Comparison of ENCODE assay signal across 25 cellular contexts in genomic region chr18:48173557-48173956, GRCh38.
"Had no signal": no experiment of that assay in that cellular context is flagged by ENCODE, and none has a peak within 500 bp of the region (broad histone marks: within the 10 kb centered on the region; RNA-seq: fewer than 3 reads in every experiment).

No MANE protein-coding gene starts in this region.

- H3K27ac Mint-ChIP-seq: effector memory CD8-positive, alpha-beta T cell; naive thymus-derived CD4-positive, alpha-beta T cell; neural progenitor cell; progenitor cell of endocrine pancreas; stimulated activated effector memory CD8-positive, alpha-beta T cell treated with anti-CD3 and anti-CD28 coated beads, Interleukin-12 subunit alpha, Interleukin-12 subunit beta, amount 100 ng/mL, for 72 hours had no signal

- H3K4me3 Mint-ChIP-seq: effector memory CD8-positive, alpha-beta T cell; naive thymus-derived CD4-positive, alpha-beta T cell; neural progenitor cell; stimulated activated effector memory CD8-positive, alpha-beta T cell treated with anti-CD3 and anti-CD28 coated beads, Interleukin-12 subunit alpha, Interleukin-12 subunit beta, amount 100 ng/mL, for 72 hours had no signal

- H3K9me3 ChIP-seq: esophagus squamous epithelium, gastroesophageal sphincter, ovary, suprapubic skin, thyroid gland, upper lobe of left lung, uterus had no signal

- H3K27me3 ChIP-seq: esophagus squamous epithelium, gastroesophageal sphincter, neural progenitor cell, ovary, suprapubic skin, thyroid gland, upper lobe of left lung, uterus had no signal

- H3K9ac ChIP-seq: neural progenitor cell had no signal

- H3K27ac ChIP-seq: epithelial cell of prostate, esophagus squamous epithelium, gastroesophageal sphincter, neural progenitor cell, ovary, suprapubic skin, thyroid gland, upper lobe of left lung, uterus had no signal

- H3K4me3 ChIP-seq: esophagus squamous epithelium, gastroesophageal sphincter, lung, neural progenitor cell, ovary, smooth muscle cell, suprapubic skin, thyroid gland, upper lobe of left lung, uterus had no signal

- H3K4me2 ChIP-seq: neural progenitor cell, smooth muscle cell had no signal

- H3K4me1 Mint-ChIP-seq: naive thymus-derived CD4-positive, alpha-beta T cell; stimulated activated effector memory CD8-positive, alpha-beta T cell treated with anti-CD3 and anti-CD28 coated beads, Interleukin-12 subunit alpha, Interleukin-12 subunit beta, amount 100 ng/mL, for 72 hours had no signal

- DNase-seq: effector memory CD8-positive, alpha-beta T cell; esophagus squamous epithelium; foreskin fibroblast; kidney; left cardiac atrium; left ventricle myocardium superior; mesenchymal stem cell; naive thymus-derived CD4-positive, alpha-beta T cell; nucleus accumbens; ovary; right cardiac atrium; stimulated activated CD4-positive, alpha-beta T cell treated with anti-CD3 and anti-CD28 coated beads, Interleukin-4, amount 100 ng/mL, for 1 hour; stimulated activated CD8-positive, alpha-beta memory T cell treated with anti-CD3 and anti-CD28 coated beads, Interleukin-4, amount 100 ng/mL, for 48 hours; stimulated activated naive CD8-positive, alpha-beta T cell treated with anti-CD3 and anti-CD28 coated beads, Interleukin-15, Interleukin-2, amounts not matched to agents 100 U/mL and 50 U/mL, for 24 hours; thyroid gland; upper lobe of left lung; uterus had no signal

- H2AFZ ChIP-seq: neural progenitor cell had no signal

- H3K4me1 ChIP-seq: esophagus squamous epithelium, gastroesophageal sphincter, neural progenitor cell, upper lobe of left lung, uterus had no signal

- H3K9me3 Mint-ChIP-seq: effector memory CD8-positive, alpha-beta T cell; naive thymus-derived CD4-positive, alpha-beta T cell; stimulated activated effector memory CD8-positive, alpha-beta T cell treated with anti-CD3 and anti-CD28 coated beads, Interleukin-12 subunit alpha, Interleukin-12 subunit beta, amount 100 ng/mL, for 72 hours had no signal

- H3K36me3 Mint-ChIP-seq: naive thymus-derived CD4-positive, alpha-beta T cell; neural progenitor cell; stimulated activated effector memory CD8-positive, alpha-beta T cell treated with anti-CD3 and anti-CD28 coated beads, Interleukin-12 subunit alpha, Interleukin-12 subunit beta, amount 100 ng/mL, for 72 hours had no signal

- ATAC-seq: effector memory CD8-positive, alpha-beta T cell; gastroesophageal sphincter; left ventricle myocardium superior; naive thymus-derived CD4-positive, alpha-beta T cell; right cardiac atrium; stimulated activated effector memory CD8-positive, alpha-beta T cell treated with anti-CD3 and anti-CD28 coated beads, Interleukin-12 subunit alpha, Interleukin-12 subunit beta, amount 100 ng/mL, for 72 hours; stimulated activated naive CD8-positive, alpha-beta T cell treated with anti-CD3 and anti-CD28 coated beads, Interleukin-15, Interleukin-2, amounts not matched to agents 100 U/mL and 50 U/mL, for 24 hours had no signal

- H3K36me3 ChIP-seq: esophagus squamous epithelium, gastroesophageal sphincter, neural progenitor cell, ovary, suprapubic skin, thyroid gland, upper lobe of left lung, uterus had no signal
